Comparison of ENCODE assay signal across 8 cellular contexts in genomic region chr12:92987846-92988621, GRCh38. TPM values are rescaled to one million over a fixed set of nuclear protein-coding genes. Genes with fewer than 3 reads are reported as not detected.
A peak's percentile ranks its signal among the peaks of the same experiment; 100 is the strongest.
DNase-seq lines count a peak whose midpoint lies in the region; ATAC-seq and TF ChIP-seq lines count a peak whose summit lies in the region.

No MANE protein-coding gene starts in this region.

- no peaks in the 10 kb centered on the region for H3K9me3 ChIP-seq in mesodermal cell (ENCODE audit: control insufficient read depth, low read length)

- CTCF ChIA-PET in GM10248 (lab: Yijun Ruan, JAX), result interaction anchor here (0.7 to 5.8 kb wide), 49 partner anchors 8 to 1114 kb away, joined by 3 to 63 read pairs (median 5); partner anchors contain the start of genes EEA1 and NUDT4

- no peaks in the 10 kb centered on the region for H3K36me3 ChIP-seq in mesodermal cell (ENCODE audit: control insufficient read depth, insufficient read depth, low read length)

- WGBS in mesodermal cell (ENCODE audit: insufficient coverage in 2 of 2), 2 experiments, result 68 to 89% methylated on average over 3 to 4 of the region's 4 CpGs

- peak overlapping the region; percentile 9 for H3K27ac Mint-ChIP-seq in activated T-cell treated with anti-CD3 and anti-CD28 coated beads, Interleukin-2, amount 50 U/mL, for 72 hours
- H3K27ac Mint-ChIP-seq in glutamatergic neuron (ENCODE audit: unreplicated experiment), result no peak overlapping the region

- no peaks in the 10 kb centered on the region for H3K36me3 Mint-ChIP-seq in activated T-cell treated with anti-CD3 and anti-CD28 coated beads, Interleukin-2, amount 50 U/mL, for 72 hours (ENCODE audit: insufficient read depth in 2 of 2)
- H3K36me3 Mint-ChIP-seq in glutamatergic neuron (ENCODE audit: unreplicated experiment), result no peaks in the 10 kb centered on the region

- peaks cover 50% of the 10 kb centered on the region for H3K4me1 Mint-ChIP-seq in activated T-cell treated with anti-CD3 and anti-CD28 coated beads, Interleukin-2, amount 50 U/mL, for 72 hours (ENCODE audit: low read depth)
- no peaks in the 10 kb centered on the region for H3K4me1 Mint-ChIP-seq in glutamatergic neuron (ENCODE audit: low read depth, unreplicated experiment)

- H3K27ac ChIP-seq in mesodermal cell (ENCODE audit: low read depth, low read length, severe bottlenecking), result peak overlapping the region; percentile 49

- H3K4me1 ChIP-seq in mesodermal cell (ENCODE audit: control insufficient read depth, insufficient read depth, low read length, poor library complexity, severe bottlenecking), result peaks cover 14% of the 10 kb centered on the region

- no peak for TF ChIP-seq CTCF in GM10248 (IDR thresholded peaks at IDR 0.05; ENCODE audit: control extremely low read depth, extremely low read depth, low read depth, missing control alignments)
- TF ChIP-seq CTCF in GM20000 (IDR thresholded peaks at IDR 0.05; ENCODE audit: extremely low read depth, missing control alignments), result no peak
- no peak for TF ChIP-seq CTCF in glutamatergic neuron (IDR thresholded peaks at IDR 0.05; ENCODE audit: partially characterized antibody, unreplicated experiment)

- peak; percentile 83 for ATAC-seq in HG03469 (IDR thresholded peaks at IDR 0.05; ENCODE audit: unreplicated experiment)
- ATAC-seq in activated T-cell treated with anti-CD3 and anti-CD28 coated beads, Interleukin-2, amount 50 U/mL, for 72 hours (replicated peaks in 1 of 2), result peak; percentile 66 to 67

- no peak overlapping the region for H3K4me3 ChIP-seq in mesodermal cell (ENCODE audit: extremely low read depth, insufficient read depth, low read length, poor library complexity, severe bottlenecking)

- H3K9me3 Mint-ChIP-seq in activated T-cell treated with anti-CD3 and anti-CD28 coated beads, Interleukin-2, amount 50 U/mL, for 72 hours, result no peaks in the 10 kb centered on the region
- H3K9me3 Mint-ChIP-seq in glutamatergic neuron (ENCODE audit: unreplicated experiment), result no peaks in the 10 kb centered on the region

- DNase-seq in GM10248 (ENCODE audit: extremely low spot score) (peak; percentile 64), GM20000 (ENCODE audit: low spot score) (peak; percentile 55), ecto neural progenitor cell (ENCODE audit: low spot score) (no peak), NCI-H524 (lab: John Stamatoyannopoulos, UW) (no peak), glutamatergic neuron (no peak)
- peak; percentile 46 to 63 for DNase-seq in activated T-cell treated with anti-CD3 and anti-CD28 coated beads, Interleukin-2, amount 50 U/mL, for 72 hours

- POLR2A ChIA-PET in GM10248 (lab: Yijun Ruan, JAX), result interaction anchor here (0.6 to 0.7 kb wide), 2 partner anchors 150 to 462 kb away, joined by 3 read pairs; no protein-coding TSS in a partner anchor

- no peaks in the 10 kb centered on the region for H3K27me3 Mint-ChIP-seq in activated T-cell treated with anti-CD3 and anti-CD28 coated beads, Interleukin-2, amount 50 U/mL, for 72 hours (ENCODE audit: low read depth)
- no peaks in the 10 kb centered on the region for H3K27me3 Mint-ChIP-seq in glutamatergic neuron (ENCODE audit: unreplicated experiment)

- peak overlapping the region; percentile 60 to 91 for H3K4me3 Mint-ChIP-seq in activated T-cell treated with anti-CD3 and anti-CD28 coated beads, Interleukin-2, amount 50 U/mL, for 72 hours
- H3K4me3 Mint-ChIP-seq in glutamatergic neuron (ENCODE audit: unreplicated experiment), result no peak overlapping the region

RNA-seq across cellular contexts. Expression of gene EEA1, which starts 58.9 kb away (rescaled TPM):
- total RNA-seq in activated T-cell treated with anti-CD3 and anti-CD28 coated beads, Interleukin-2, amount 50 U/mL, for 72 hours, result 10 to 100 TPM; 17.6 to 20.1 TPM
- polyA plus RNA-seq in mesodermal cell (2013, experiment 1 of 2), result 20.1 TPM
- 30.3 TPM for polyA plus RNA-seq in mesodermal cell (2013, experiment 2 of 2)
- total RNA-seq in glutamatergic neuron (ENCODE audit: unreplicated experiment), result 12.0 TPM

Comparison
In these comparisons a context has a peak if more than half of its experiments do, and no peak if none do; other contexts are left out.
1. DNase-seq: peak in GM10248 (single experiment), GM20000 (single experiment) and activated T-cell treated with anti-CD3 and anti-CD28 coated beads, Interleukin-2, amount 50 U/mL, for 72 hours (2 of 2); none in ecto neural progenitor cell (single experiment), NCI-H524 (0 of 2) and glutamatergic neuron (single experiment).